ENCODE assay signal across 7 cellular contexts in the genomic region with DNA sequence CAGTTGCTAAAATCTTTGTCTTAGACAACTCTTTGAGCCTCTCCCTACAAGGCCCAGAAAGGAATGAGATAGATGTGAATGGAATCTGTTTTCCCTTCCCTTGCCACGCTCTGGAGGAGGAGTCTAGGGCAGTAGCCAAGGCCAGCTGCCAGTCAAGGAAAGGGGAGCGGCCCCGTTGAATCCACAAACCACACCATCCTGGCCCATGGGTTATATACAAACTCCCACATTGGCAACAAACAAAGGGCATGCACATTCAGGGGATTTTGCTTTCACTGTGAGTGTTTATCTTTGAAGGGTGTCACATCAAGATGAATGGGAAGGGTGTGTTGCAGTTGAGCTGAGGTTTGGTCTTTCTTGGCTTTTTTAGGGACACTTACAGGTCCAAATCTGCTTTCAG. TPM values are rescaled to one million over a fixed set of nuclear protein-coding genes. Genes with fewer than 3 reads are reported as not detected.
DNase-seq lines count a peak whose midpoint lies in the region; ATAC-seq, FAIRE-seq and TF ChIP-seq lines count a peak whose summit lies in the region.

No MANE protein-coding gene starts in this region.

- H3K27me3 ChIP-seq in esophagus muscularis mucosa (no peaks in the 10 kb centered on the region), small intestine (ENCODE audit: control insufficient read depth in 2 of 2, insufficient read depth in 2 of 2, low read length in 2 of 2) (no peaks in the 10 kb centered on the region), Peyer's patch (no peaks in the 10 kb centered on the region)

- H3K4me1 Mint-ChIP-seq in HFFc6 (ENCODE audit: low read depth), result peaks cover 30% of the 10 kb centered on the region

- WGBS in esophagus muscularis mucosa, result 42% methylated on average over 1 of the region's 3 CpGs
- WGBS in small intestine, 3 donors, result 3 to 35% (median 27%) methylated on average over 2 to 3 of the region's 3 CpGs

- TF ChIP-seq POLR2A in esophagus muscularis mucosa (IDR thresholded peaks at IDR 0.05; ENCODE audit: low read depth) (no peak), Peyer's patch (IDR thresholded peaks at IDR 0.05) (no peak)

- no peaks in the 10 kb centered on the region for H3K9me3 Mint-ChIP-seq in HFFc6

- TF ChIP-seq EP300 in esophagus muscularis mucosa (IDR thresholded peaks at IDR 0.05), result no peak

- H3K36me3 ChIP-seq in esophagus muscularis mucosa, result no peaks in the 10 kb centered on the region
- H3K36me3 ChIP-seq in small intestine (ENCODE audit: control insufficient read depth in 2 of 2, insufficient read depth in 2 of 2, low read length in 2 of 2), result no peaks in the 10 kb centered on the region
- H3K36me3 ChIP-seq in Peyer's patch, result no peaks in the 10 kb centered on the region

- H3K27me3 Mint-ChIP-seq in HFFc6 (ENCODE audit: insufficient read depth), result no peaks in the 10 kb centered on the region; the same call in 1 of the 2 replicates

- no peak overlapping the region for H3K4me3 Mint-ChIP-seq in HFFc6

- H3K9me3 ChIP-seq in esophagus muscularis mucosa (no peaks in the 10 kb centered on the region), small intestine (ENCODE audit: control insufficient read depth, low read depth) (no peaks in the 10 kb centered on the region), Peyer's patch (no peaks in the 10 kb centered on the region)

- H3K4me1 ChIP-seq in esophagus muscularis mucosa, result peaks cover 4 to 30% (median 26%) of the 10 kb centered on the region in 4 donors
- peaks cover 2 to 4% of the 10 kb centered on the region in 2 donors for H3K4me1 ChIP-seq in small intestine (ENCODE audit: control insufficient read depth in 2 of 2, insufficient read depth in 1 of 2, low read depth in 1 of 2, low read length in 1 of 2)
- peaks cover 0 to 30% (median 10%) of the 10 kb centered on the region in 4 donors for H3K4me1 ChIP-seq in Peyer's patch

- intact Hi-C loops in esophagus muscularis mucosa (cut with DNase I), result loop anchor here (10.0 kb wide), 1 partner anchor 200 kb away; the partner anchor contains the start of genes STRADB and TRAK2

- TF ChIP-seq CTCF in HFFc6 (IDR thresholded peaks at IDR 0.05) (no peak), esophagus muscularis mucosa (IDR thresholded peaks at IDR 0.05) (no peak), Peyer's patch (IDR thresholded peaks at IDR 0.05) (no peak)

- DNase-seq in HFFc6 (peak; percentile 25), SW480 (ENCODE audit: low spot score) (peak; percentile 78), esophagus muscularis mucosa (ENCODE audit: extremely low spot score) (peak; percentile 82), small intestine (peak; percentile 35), NCI-H2171 (lab: John Stamatoyannopoulos, UW) (no peak), Peyer's patch (no peak)

- no peak for FAIRE-seq in small intestine (lab: Jason Lieb, UNC)

- peak overlapping the region in 2 of 4 donors; percentile 27 to 53 for H3K27ac ChIP-seq in esophagus muscularis mucosa (replicated peaks in 1 of 4)
- peak overlapping the region in 1 of 2 donors; percentile 53 for H3K27ac ChIP-seq in small intestine (ENCODE audit: low read depth in 1 of 2, low read length in 1 of 2)
- H3K27ac ChIP-seq in Peyer's patch, result peak overlapping the region in 2 of 4 donors; percentile 35 to 60

- H3K27ac Mint-ChIP-seq in HFFc6, result no peak overlapping the region

- H3K36me3 Mint-ChIP-seq in HFFc6 (ENCODE audit: low read depth), result no peaks in the 10 kb centered on the region

- H3K4me3 ChIP-seq in esophagus muscularis mucosa, result no peak overlapping the region
- no peak overlapping the region for H3K4me3 ChIP-seq in small intestine (ENCODE audit: low read depth in 1 of 2, low read length in 2 of 2)
- H3K4me3 ChIP-seq in Peyer's patch, result no peak overlapping the region

- ATAC-seq in GM21526 (IDR thresholded peaks at IDR 0.05; ENCODE audit: low FRiP score, unreplicated experiment), result no peak

RNA-seq across cellular contexts. Expression of gene CASP8, which starts 6.0 kb away (rescaled TPM):
- 10 to 100 TPM; 10.4 to 15.4 (median 14.4) TPM for total RNA-seq in HFFc6 (2021; fragmentation: NEBNext Ultra II Directional; extraction: Animal tissue kit (Norgen Biotek cat#: 25700))
- total RNA-seq in esophagus muscularis mucosa, result 10 to 100 TPM in 1 of 4 donors, 1 to 10 TPM in 3; 4.9 to 17.9 (median 5.3) TPM
- 10 to 100 TPM; 14.1 to 24.4 (median 16.2) TPM for polyA plus RNA-seq in small intestine
- 100 to 1,000 TPM in 1 of 4 donors, 10 to 100 TPM in 3; 32.0 to 262 (median 42.8) TPM for total RNA-seq in Peyer's patch

Comparison
In these comparisons a context has a peak if more than half of its experiments do, and no peak if none do; other contexts are left out.
1. DNase-seq: peak in HFFc6 (single experiment), SW480 (single experiment), esophagus muscularis mucosa (single experiment) and small intestine (single experiment); none in NCI-H2171 (single experiment) and Peyer's patch (0 of 3).